Comparison of ENCODE assay signal across 8 cellular contexts in genomic region chr6:143842902-143843688, GRCh38. TPM values are rescaled to one million over a fixed set of nuclear protein-coding genes. Genes with fewer than 3 reads are reported as not detected.
A peak's percentile ranks its signal among the peaks of the same experiment; 100 is the strongest.
DNase-seq lines count a peak whose midpoint lies in the region; ATAC-seq and TF ChIP-seq lines count a peak whose summit lies in the region.

Gene LTV1, plus strand, starts transcription at chr6:143843338. Its CDS starts 140 bp downstream, at chr6:143843478.

- peak within 1 kb of the TSS; percentile 66 to 87 for H3K27ac ChIP-seq in mucosa of rectum (ENCODE audit: low read depth in 2 of 2, low read length in 2 of 2)

- TF ChIP-seq POLR2A in erythroblast (IDR thresholded peaks at IDR 0.05; ENCODE audit: low read length) = peak; percentile 93

- H3K36me3 Mint-ChIP-seq in activated T-cell treated with anti-CD3 and anti-CD28 coated beads, Interleukin-2, amount 50 U/mL, for 24 hours (ENCODE audit: low read depth) = peaks cover 53% of the 10 kb centered on the region

- DNase-seq in DMS153 treated with DMSO at 0.1 percent for 48 hours (lab: John Stamatoyannopoulos, UW; ENCODE audit: unreplicated experiment) = peak; percentile 84
- DNase-seq in KBM-7 = peak; percentile 96
- DNase-seq in activated T-cell treated with anti-CD3 and anti-CD28 coated beads, Interleukin-2, amount 50 U/mL, for 24 hours = peak; percentile 94
- peak; percentile 97 for DNase-seq in erythroblast (lab: John Stamatoyannopoulos, UW)
- DNase-seq in stimulated activated CD8-positive, alpha-beta memory T cell treated with anti-CD3 and anti-CD28 coated beads, Interleukin-4, amount 100 ng/mL, for 48 hours = peak; percentile 95

- peak within 1 kb of the TSS; percentile 98 for H3K4me3 Mint-ChIP-seq in activated T-cell treated with anti-CD3 and anti-CD28 coated beads, Interleukin-2, amount 50 U/mL, for 24 hours

- in situ Hi-C loops in KBM-7 (cut with MboI; ENCODE audit: low pct_unique_long_range_greater_than_20kb, low sequenced_read_pairs) = no loop called here

- no peaks in the 10 kb centered on the region for H3K9me3 ChIP-seq in mucosa of rectum (ENCODE audit: control insufficient read depth in 2 of 2, low read length in 2 of 2)

- ATAC-seq in GM21717 (IDR thresholded peaks at IDR 0.05; ENCODE audit: unreplicated experiment) = peak; percentile 100

- peak within 1 kb of the TSS; percentile 99 for H3K27ac Mint-ChIP-seq in activated T-cell treated with anti-CD3 and anti-CD28 coated beads, Interleukin-2, amount 50 U/mL, for 24 hours

- peaks cover 25 to 31% of the 10 kb centered on the region in 2 donors for H3K36me3 ChIP-seq in mucosa of rectum (ENCODE audit: control insufficient read depth in 2 of 2, insufficient read depth in 2 of 2, low read length in 2 of 2)

- H3K9ac ChIP-seq in mucosa of rectum (ENCODE audit: low read depth in 1 of 2, low read length in 2 of 2) = peak within 1 kb of the TSS; percentile 89 to 97

- H3K4me1 ChIP-seq in mucosa of rectum (ENCODE audit: control insufficient read depth in 2 of 2, insufficient read depth in 2 of 2, low read length in 2 of 2) = peaks cover 12 to 15% of the 10 kb centered on the region in 2 donors

- H3K27me3 ChIP-seq in mucosa of rectum (ENCODE audit: control insufficient read depth in 2 of 2, insufficient read depth in 2 of 2, low read length in 2 of 2) = no peaks in the 10 kb centered on the region

- peaks cover 42% of the 10 kb centered on the region for H3K4me1 Mint-ChIP-seq in activated T-cell treated with anti-CD3 and anti-CD28 coated beads, Interleukin-2, amount 50 U/mL, for 24 hours (ENCODE audit: low read depth)

- H3K27me3 Mint-ChIP-seq in activated T-cell treated with anti-CD3 and anti-CD28 coated beads, Interleukin-2, amount 50 U/mL, for 24 hours = no peaks in the 10 kb centered on the region

- H3K9me3 Mint-ChIP-seq in activated T-cell treated with anti-CD3 and anti-CD28 coated beads, Interleukin-2, amount 50 U/mL, for 24 hours = no peaks in the 10 kb centered on the region

- peak within 1 kb of the TSS; percentile 79 to 94 for H3K4me3 ChIP-seq in mucosa of rectum (ENCODE audit: low read length in 2 of 2)

TF ChIP-seq in PFSK-1, 5 proteins besides CTCF, POLR2A, EP300 and RAD21:
- TF ChIP-seq SIN3A (IDR thresholded peaks at IDR 0.05; ENCODE audit: borderline replicate concordance, insufficient read depth, low read length) (peak; percentile 84; the same call in 1 of the 2 replicates), TAF1 (IDR thresholded peaks at IDR 0.05; ENCODE audit: borderline replicate concordance, insufficient read depth, low read length) (peak; percentile 72; the same call in 1 of the 2 replicates), FOXP2 (optimal IDR thresholded peaks at IDR 0.05; ENCODE audit: borderline replicate concordance, extremely low read depth, extremely low read length, insufficient read depth) (no peak), POLR2AphosphoS5 (IDR thresholded peaks at IDR 0.05; ENCODE audit: low read depth, low read length) (peak; percentile 92), REST (IDR thresholded peaks at IDR 0.05; ENCODE audit: insufficient read depth in 1 of 2, low read depth in 2 of 2, low read length in 2 of 2) (no peak)
TF ChIP-seq in PFSK-1: peak in this region for 3.

RNA-seq across cellular contexts. Expression of gene LTV1, which starts in this region (rescaled TPM):
- 38.5 TPM for polyA plus RNA-seq in PFSK-1 (2012; ENCODE audit: insufficient read length, low read depth)

Comparison
In these comparisons a context has a peak if more than half of its experiments do, and no peak if none do; other contexts are left out.
1. Peak in every context shown above with its lines: DNase-seq, ATAC-seq, H3K4me3 ChIP-seq and H3K27ac ChIP-seq.